Comparison of ENCODE assay signal across 15 cellular contexts in the genomic region with DNA sequence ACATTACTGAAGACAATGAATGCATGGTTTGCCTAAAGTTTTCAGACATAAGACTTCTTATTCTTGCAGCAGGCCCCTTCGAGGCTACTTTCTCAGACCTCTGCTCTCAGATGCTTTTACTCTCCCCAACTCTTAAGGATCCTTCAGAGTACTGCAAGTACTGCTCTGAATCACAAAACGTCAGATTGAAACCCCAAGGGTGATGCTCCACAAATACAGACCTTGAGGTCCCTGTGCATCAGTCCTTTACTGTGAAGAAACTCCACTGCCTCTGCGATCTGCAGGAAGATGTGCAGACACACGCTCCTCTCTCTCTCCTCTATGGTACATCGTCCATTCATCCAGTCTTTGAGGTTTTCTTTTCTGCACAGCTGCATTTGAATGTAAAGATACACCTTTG. TPM values are rescaled to one million over a fixed set of nuclear protein-coding genes. Genes with fewer than 3 reads are reported as not detected.
A peak's percentile ranks its signal among the peaks of the same experiment; 100 is the strongest.
DNase-seq lines count a peak whose midpoint lies in the region; ATAC-seq and TF ChIP-seq lines count a peak whose summit lies in the region.
"Had no signal": no experiment of that assay in that cellular context is flagged by ENCODE, and none has a peak within 500 bp of the region (broad histone marks: within the 10 kb centered on the region; RNA-seq: fewer than 3 reads in every experiment).

No MANE protein-coding gene starts in this region.

- peaks cover 0 to 12% (median 7%) of the 10 kb centered on the region in 4 donors for H3K4me1 Mint-ChIP-seq in CD4-positive, CD25-positive, alpha-beta regulatory T cell

- no peak for TF ChIP-seq POLR2A in ovary (IDR thresholded peaks at IDR 0.05)

- no peaks in the 10 kb centered on the region for H3K9me3 ChIP-seq in CD4-positive, CD25-positive, alpha-beta regulatory T cell (ENCODE audit: control insufficient read depth in 2 of 2, low read length in 2 of 2)
- no peaks in the 10 kb centered on the region for H3K9me3 ChIP-seq in aorta (ENCODE audit: control insufficient read depth, low read length)
- no peaks in the 10 kb centered on the region for H3K9me3 ChIP-seq in ovary
- H3K9me3 ChIP-seq: sigmoid colon, thoracic aorta had no signal

- no peak for ATAC-seq in CD4-positive, CD25-positive, alpha-beta regulatory T cell (ENCODE audit: low read depth in 2 of 2)
- peak; percentile 76 for ATAC-seq in GM18909 (IDR thresholded peaks at IDR 0.05; ENCODE audit: poor library complexity, unreplicated experiment)
- peak; percentile 98 for ATAC-seq in HG02610 (IDR thresholded peaks at IDR 0.05; ENCODE audit: unreplicated experiment)
- peak; percentile 96 for ATAC-seq in HG03442 (IDR thresholded peaks at IDR 0.05; ENCODE audit: unreplicated experiment)
- no peak for ATAC-seq in GM19452 (IDR thresholded peaks at IDR 0.05; ENCODE audit: unreplicated experiment)
- ATAC-seq in aorta (ENCODE audit: low FRiP score), result no peak
- ATAC-seq: naive thymus-derived CD8-positive, alpha-beta T cell had no signal

- no peaks in the 10 kb centered on the region for H3K27me3 ChIP-seq in CD4-positive, CD25-positive, alpha-beta regulatory T cell (ENCODE audit: control insufficient read depth, insufficient read depth, low read length)
- no peaks in the 10 kb centered on the region for H3K27me3 ChIP-seq in aorta (ENCODE audit: control insufficient read depth in 1 of 2, insufficient read depth in 2 of 2, low read length in 1 of 2)
- H3K27me3 ChIP-seq in ovary, result no peaks in the 10 kb centered on the region
- H3K27me3 ChIP-seq: sigmoid colon had no signal

- WGBS in aorta, 2 donors, result 69 to 74% methylated on average over 5 of the region's 5 CpGs
- 84 to 96% (median 89%) methylated on average over 5 of the region's 5 CpGs for WGBS in ovary, 3 donors

- no peaks in the 10 kb centered on the region for H3K4me1 ChIP-seq in CD4-positive, CD25-positive, alpha-beta regulatory T cell (ENCODE audit: control insufficient read depth, insufficient read depth, low read length, poor library complexity, severe bottlenecking)
- H3K4me1 ChIP-seq in aorta (ENCODE audit: control insufficient read depth in 1 of 2, insufficient read depth in 2 of 2, low read length in 2 of 2), result peaks cover 0 to 2% of the 10 kb centered on the region in 2 donors
- no peaks in the 10 kb centered on the region for H3K4me1 ChIP-seq in ovary (ENCODE audit: insufficient read depth)
- H3K4me1 ChIP-seq: sigmoid colon had no signal

- H3K4me3 Mint-ChIP-seq in CD4-positive, CD25-positive, alpha-beta regulatory T cell, result peak overlapping the region in 1 of 4 donors; percentile 78
- H3K4me3 Mint-ChIP-seq: naive thymus-derived CD8-positive, alpha-beta T cell had no signal

- no peaks in the 10 kb centered on the region for H3K27me3 Mint-ChIP-seq in CD4-positive, CD25-positive, alpha-beta regulatory T cell
- H3K27me3 Mint-ChIP-seq: naive thymus-derived CD8-positive, alpha-beta T cell had no signal

- no peak for TF ChIP-seq EP300 in ovary (IDR thresholded peaks at IDR 0.05)

- H3K27ac Mint-ChIP-seq in CD4-positive, CD25-positive, alpha-beta regulatory T cell, result peak overlapping the region in 2 of 3 donors; percentile 32 to 75

- no peak for TF ChIP-seq CTCF in ovary (IDR thresholded peaks at IDR 0.05)

- H3K36me3 ChIP-seq in CD4-positive, CD25-positive, alpha-beta regulatory T cell (ENCODE audit: control insufficient read depth, insufficient read depth, low read length), result peaks cover 78% of the 10 kb centered on the region
- H3K36me3 ChIP-seq in aorta (ENCODE audit: control insufficient read depth in 1 of 2, insufficient read depth in 2 of 2, low read length in 1 of 2) (peaks cover 7 to 11% of the 10 kb centered on the region in 2 donors), ovary (no peaks in the 10 kb centered on the region)

- peaks cover 0 to 1% (median 0%) of the 10 kb centered on the region in 7 donors for H3K9me3 Mint-ChIP-seq in CD4-positive, CD25-positive, alpha-beta regulatory T cell
- H3K9me3 Mint-ChIP-seq: naive thymus-derived CD8-positive, alpha-beta T cell had no signal

- H3K27ac ChIP-seq in CD4-positive, CD25-positive, alpha-beta regulatory T cell (ENCODE audit: insufficient read depth, low read length, poor library complexity, severe bottlenecking), result no peak overlapping the region
- H3K27ac ChIP-seq in aorta (ENCODE audit: low read depth in 1 of 2, low read length in 2 of 2) (no peak overlapping the region), ovary (no peak overlapping the region)
- H3K27ac ChIP-seq: sigmoid colon, thoracic aorta, VCaP had no signal

- H3K36me3 Mint-ChIP-seq in CD4-positive, CD25-positive, alpha-beta regulatory T cell, result peaks cover 53% of the 10 kb centered on the region

- no peak for DNase-seq in CD4-positive, CD25-positive, alpha-beta regulatory T cell
- DNase-seq in NCI-H1092 treated with DMSO at 0.1 percent for 48 hours (lab: John Stamatoyannopoulos, UW), result no peak
- DNase-seq in aorta, result no peak
- no peak for DNase-seq in ovary
- DNase-seq: DMS79 treated with DMSO at 0.1 percent for 48 hours; naive thymus-derived CD8-positive, alpha-beta T cell; NCI-H524 treated with DMSO at 0.1 percent for 48 hours; SHP77; sigmoid colon had no signal

- intact Hi-C loops in aorta (cut with DNase I) (no loop called here), ovary (cut with DNase I) (no loop called here)

- no peak overlapping the region for H3K4me3 ChIP-seq in CD4-positive, CD25-positive, alpha-beta regulatory T cell (ENCODE audit: low read depth, low read length)
- no peak overlapping the region for H3K4me3 ChIP-seq in aorta (ENCODE audit: low read length in 2 of 2)
- no peak overlapping the region for H3K4me3 ChIP-seq in ovary
- H3K4me3 ChIP-seq: sigmoid colon, thoracic aorta had no signal

RNA-seq across cellular contexts. Expression of gene EIF2AK3, which starts 52.8 kb away (rescaled TPM):
- total RNA-seq in CD4-positive, CD25-positive, alpha-beta regulatory T cell, result 36.9 TPM
- polyA plus RNA-seq in CD4-positive, CD25-positive, alpha-beta regulatory T cell, result 1 to 10 TPM; 4.5 to 8.1 (median 6.2) TPM
- total RNA-seq in aorta (10 to 100 TPM; 24.8 to 25.3 TPM), ovary (10 to 100 TPM; 13.6 to 19.8 (median 18.8) TPM)
- polyA plus RNA-seq in aorta (10 to 100 TPM in 1 of 2 donors, 1 to 10 TPM in 1; 4.0 to 10.6 TPM), ovary (10 to 100 TPM in 1 of 2 donors, 1 to 10 TPM in 1; 6.2 to 18.0 TPM)

Comparison
In these comparisons a context has a peak if more than half of its experiments do, and no peak if none do; other contexts are left out.
1. ATAC-seq: peak in GM18909 (single experiment), HG02610 (single experiment) and HG03442 (single experiment); none in CD4-positive, CD25-positive, alpha-beta regulatory T cell (0 of 2), GM19452 (single experiment) and aorta (single experiment).